ENCODE assay signal across 20 cellular contexts in genomic region chr1:198494658-198495103, GRCh38. TPM values are rescaled to one million over a fixed set of nuclear protein-coding genes. Genes with fewer than 3 reads are reported as not detected.
DNase-seq lines count a peak whose midpoint lies in the region; ATAC-seq, FAIRE-seq and TF ChIP-seq lines count a peak whose summit lies in the region.
"Had no signal": no experiment of that assay in that cellular context is flagged by ENCODE, and none has a peak within 500 bp of the region (broad histone marks: within the 10 kb centered on the region; RNA-seq: fewer than 3 reads in every experiment).

No MANE protein-coding gene starts in this region.

- TF ChIP-seq CTCF in DND-41 (IDR thresholded peaks at IDR 0.05; ENCODE audit: borderline replicate concordance, extremely low read depth, low read length, poor library complexity, severe bottlenecking) (no peak), IMR-90 (conservative IDR thresholded peaks at IDR 0.05; ENCODE audit: low read depth, low read length) (no peak), kidney (IDR thresholded peaks at IDR 0.05; ENCODE audit: borderline replicate concordance, extremely low read depth, insufficient read depth) (no peak), mammary epithelial cell (conservative IDR thresholded peaks at IDR 0.05 in 1 of 2, IDR thresholded peaks at IDR 0.05 in 1 of 2; ENCODE audit: extremely low read depth in 1 of 2, insufficient read depth in 1 of 2, low read depth in 1 of 2, low read length in 2 of 2) (no peak)

- TF ChIP-seq RAD21 in IMR-90 (IDR thresholded peaks at IDR 0.05; ENCODE audit: low read length), result no peak

- no peaks in the 10 kb centered on the region for H3K36me3 Mint-ChIP-seq in stimulated activated effector memory CD8-positive, alpha-beta T cell treated with anti-CD3 and anti-CD28 coated beads, Interleukin-12 subunit alpha, Interleukin-12 subunit beta, amount 100 ng/mL, for 72 hours
- H3K36me3 Mint-ChIP-seq: CD4-positive, alpha-beta memory T cell had no signal

- H2AK9ac ChIP-seq in IMR-90 (replicated peaks; ENCODE audit: low read depth, low read length, poor library complexity), result peak overlapping the region; percentile 47

- no peak overlapping the region for H4K12ac ChIP-seq in trophoblast cell (ENCODE audit: low read depth, low read length)

- H3K18ac ChIP-seq in IMR-90 (ENCODE audit: low read depth, low read length) (peak overlapping the region; percentile 69), trophoblast cell (ENCODE audit: low read length) (no peak overlapping the region)

- BruUV-seq in IMR-90 (replicated peaks; lab: Mats Ljungman, UMichigan) (no TSS peak), mammary epithelial cell (replicated peaks; lab: Mats Ljungman, UMichigan) (no TSS peak)

- FAIRE-seq in kidney (lab: Jason Lieb, UNC), result no peak
- FAIRE-seq in HTR-8/SVneo (lab: Jason Lieb, UNC), result no peak
- FAIRE-seq: A204.1, G401.6, GM12891 had no signal

- no peak overlapping the region for H3K4me2 ChIP-seq in DND-41 (ENCODE audit: insufficient read depth, low read length)
- no peak overlapping the region for H3K4me2 ChIP-seq in IMR-90 (ENCODE audit: low read depth, low read length)
- H3K4me2 ChIP-seq in trophoblast cell (ENCODE audit: low read length), result no peak overlapping the region
- no peak overlapping the region for H3K4me2 ChIP-seq in mammary epithelial cell (ENCODE audit: insufficient read depth, low read depth, low read length)

- H3K9ac ChIP-seq in DND-41 (ENCODE audit: low read depth, low read length), result no peak overlapping the region
- no peak overlapping the region for H3K9ac ChIP-seq in IMR-90 (ENCODE audit: low read depth, low read length)
- no peak overlapping the region for H3K9ac ChIP-seq in kidney (ENCODE audit: low read length in 2 of 2)
- H3K9ac ChIP-seq in trophoblast cell (ENCODE audit: low read length), result no peak overlapping the region
- H3K9ac ChIP-seq in mammary epithelial cell (ENCODE audit: insufficient read depth, low read length), result no peak overlapping the region

- POLR2A ChIA-PET in IMR-90 (lab: Charles Lee; ENCODE audit: unreplicated experiment), result no interaction called here

- H2BK120ac ChIP-seq in IMR-90 (ENCODE audit: low read depth, low read length), result peak overlapping the region; percentile 99
- H2BK120ac ChIP-seq in trophoblast cell (ENCODE audit: insufficient read depth, low read length, poor library complexity), result no peak overlapping the region

- no peak overlapping the region for H3K4me3 Mint-ChIP-seq in stimulated activated effector memory CD8-positive, alpha-beta T cell treated with anti-CD3 and anti-CD28 coated beads, Interleukin-12 subunit alpha, Interleukin-12 subunit beta, amount 100 ng/mL, for 72 hours
- H3K4me3 Mint-ChIP-seq: CD4-positive, alpha-beta memory T cell had no signal

- H3K79me1 ChIP-seq in IMR-90 (ENCODE audit: low read depth in 1 of 2, low read length in 2 of 2) (no peaks in the 10 kb centered on the region; a peak in 2 of 4 replicates), trophoblast cell (ENCODE audit: low read length) (no peaks in the 10 kb centered on the region)

- H3K4me1 Mint-ChIP-seq in stimulated activated effector memory CD8-positive, alpha-beta T cell treated with anti-CD3 and anti-CD28 coated beads, Interleukin-12 subunit alpha, Interleukin-12 subunit beta, amount 100 ng/mL, for 72 hours, result peaks cover 10% of the 10 kb centered on the region

- H3K36me3 ChIP-seq in DND-41 (ENCODE audit: insufficient read depth, low read length) (no peaks in the 10 kb centered on the region), IMR-90 (ENCODE audit: control insufficient read depth, insufficient read depth, low read length) (no peaks in the 10 kb centered on the region), kidney (ENCODE audit: control insufficient read depth in 1 of 2, insufficient read depth in 2 of 2, low read length in 2 of 2) (no peaks in the 10 kb centered on the region), trophoblast cell (ENCODE audit: control insufficient read depth in 1 of 2, insufficient read depth in 2 of 2, low read length in 2 of 2) (no peaks in the 10 kb centered on the region), mammary epithelial cell (ENCODE audit: insufficient read depth, low read length) (no peaks in the 10 kb centered on the region)
- H3K36me3 ChIP-seq: BE2C had no signal

- H3K9me3 Mint-ChIP-seq in stimulated activated effector memory CD8-positive, alpha-beta T cell treated with anti-CD3 and anti-CD28 coated beads, Interleukin-12 subunit alpha, Interleukin-12 subunit beta, amount 100 ng/mL, for 72 hours, result no peaks in the 10 kb centered on the region

- H3K9me1 ChIP-seq in IMR-90 (ENCODE audit: insufficient read depth, low read length), result peaks cover 34% of the 10 kb centered on the region

- H2AK5ac ChIP-seq in IMR-90 (ENCODE audit: low read depth, low read length) (peak overlapping the region; percentile 95), trophoblast cell (ENCODE audit: low read length) (no peak overlapping the region)

- H4K8ac ChIP-seq in IMR-90 (ENCODE audit: low read depth in 2 of 2, low read length in 2 of 2) (peak overlapping the region; percentile 48 to 86; a peak in 2 of 4 replicates), trophoblast cell (ENCODE audit: low read depth, low read length) (no peak overlapping the region)

- H3K27ac ChIP-seq in DND-41 (ENCODE audit: low read length), result no peak overlapping the region
- peak overlapping the region; percentile 26; the same call in 1 of the 2 replicates for H3K27ac ChIP-seq in IMR-90 (ENCODE audit: insufficient read depth, low read length)
- no peak overlapping the region for H3K27ac ChIP-seq in kidney (ENCODE audit: low read depth in 2 of 2, low read length in 2 of 2)
- H3K27ac ChIP-seq in trophoblast cell (ENCODE audit: low read depth, low read length), result no peak overlapping the region
- no peak overlapping the region for H3K27ac ChIP-seq in mammary epithelial cell (ENCODE audit: insufficient read depth, low read depth, low read length)
- H3K27ac ChIP-seq: C4-2B, HL-60 had no signal

- no peak overlapping the region for H3K23ac ChIP-seq in IMR-90 (ENCODE audit: low read depth, low read length)
- H3K23ac ChIP-seq in trophoblast cell (ENCODE audit: low read length), result no peak overlapping the region

- H3K4me3 ChIP-seq in DND-41 (ENCODE audit: low read depth in 1 of 2, low read length in 2 of 2), result no peak overlapping the region
- H3K4me3 ChIP-seq in IMR-90 (ENCODE audit: insufficient read depth, low read depth, low read length), result no peak overlapping the region
- no peak overlapping the region for H3K4me3 ChIP-seq in kidney (ENCODE audit: low read length in 2 of 2)
- peak overlapping the region; percentile 36 for H3K4me3 ChIP-seq in trophoblast cell (ENCODE audit: low read depth, low read length)
- H3K4me3 ChIP-seq in mammary epithelial cell (replicated peaks in 1 of 3; ENCODE audit: insufficient read depth in 1 of 3, low read depth in 2 of 3, low read length in 3 of 3), result no peak overlapping the region

- 94% methylated on average over 3 of the region's 13 CpGs; no CpG with 5 or more reads in 1 of the 2 experiments for WGBS in IMR-90 (ENCODE audit: extremely low coverage in 2 of 2, insufficient read length in 1 of 2), 2 experiments
- no CpG with 5 or more reads among the region's 13 CpGs for WGBS in trophoblast cell (ENCODE audit: extremely low coverage, insufficient coverage, insufficient read length)
- 83% methylated on average over 2 of the region's 13 CpGs for WGBS in mammary epithelial cell (ENCODE audit: low coverage, missing lambda C conversion rate)

- H4K5ac ChIP-seq in IMR-90 (ENCODE audit: low read depth, low read length), result peak overlapping the region; percentile 97

- CTCF ChIA-PET in IMR-90 (lab: Yijun Ruan, JAX), result no interaction called here
- CTCF ChIA-PET in mammary epithelial cell (lab: Charles Lee; ENCODE audit: low non-redundant PET), result no interaction called here

- intact Hi-C loops in IMR-90 (cut with micrococcal nuclease) (no loop called here), kidney (cut with DNase I) (no loop called here), mammary epithelial cell (cut with micrococcal nuclease) (no loop called here)

- no peak overlapping the region for H2BK12ac ChIP-seq in trophoblast cell (ENCODE audit: low read length)

- H3K27ac Mint-ChIP-seq in stimulated activated effector memory CD8-positive, alpha-beta T cell treated with anti-CD3 and anti-CD28 coated beads, Interleukin-12 subunit alpha, Interleukin-12 subunit beta, amount 100 ng/mL, for 72 hours, result no peak overlapping the region
- H3K27ac Mint-ChIP-seq: CD4-positive, alpha-beta memory T cell had no signal

- H3K9me3 ChIP-seq in DND-41 (ENCODE audit: insufficient read depth, low read length, severe bottlenecking) (no peaks in the 10 kb centered on the region), IMR-90 (ENCODE audit: control insufficient read depth, insufficient read depth, low read length) (no peaks in the 10 kb centered on the region), kidney (ENCODE audit: control insufficient read depth in 1 of 2, low read length in 2 of 2) (no peaks in the 10 kb centered on the region), trophoblast cell (ENCODE audit: insufficient read depth, low read depth, low read length) (peaks cover 5% of the 10 kb centered on the region), mammary epithelial cell (replicated peaks; ENCODE audit: insufficient read depth, low read length) (no peaks in the 10 kb centered on the region)
- H3K9me3 ChIP-seq: BE2C had no signal

- H2BK15ac ChIP-seq in IMR-90 (ENCODE audit: low read depth, low read length), result peak overlapping the region; percentile 95; the same call in 2 of the 3 replicates

- peak overlapping the region; percentile 100 for H2BK5ac ChIP-seq in IMR-90 (ENCODE audit: low read depth, low read length, poor library complexity, severe bottlenecking)
- no peak overlapping the region for H2BK5ac ChIP-seq in trophoblast cell (ENCODE audit: low read depth, low read length, poor library complexity)

- H3K4ac ChIP-seq in IMR-90 (ENCODE audit: low read depth, low read length) (peak overlapping the region; percentile 90), trophoblast cell (ENCODE audit: low read depth, low read length) (no peak overlapping the region)

- dilution Hi-C loops in IMR-90 (cut with HindIII; ENCODE audit: low sequenced_read_pairs, unreplicated experiment) (no loop called here), mammary epithelial cell (cut with HindIII; ENCODE audit: low sequenced_read_pairs) (no loop called here)

- H4K20me1 ChIP-seq in DND-41 (ENCODE audit: insufficient read depth, low read length) (no peaks in the 10 kb centered on the region), IMR-90 (ENCODE audit: insufficient read depth, low read length) (no peaks in the 10 kb centered on the region), mammary epithelial cell (ENCODE audit: insufficient read depth, low read length) (no peaks in the 10 kb centered on the region)

- TF ChIP-seq POLR2A in IMR-90 (IDR thresholded peaks at IDR 0.05; ENCODE audit: low read depth, low read length), result no peak

- peak overlapping the region; percentile 99 for H2BK20ac ChIP-seq in IMR-90 (ENCODE audit: low read depth, low read length)

- H2AFZ ChIP-seq in DND-41 (ENCODE audit: low read depth, low read length) (0 out of 2 replicates have a peak overlapping the region, but pooled peaks have one; percentile 3), IMR-90 (replicated peaks; ENCODE audit: low read length, poor library complexity) (peak overlapping the region; percentile 33), trophoblast cell (ENCODE audit: insufficient read depth, low read length, poor library complexity) (no peak overlapping the region), mammary epithelial cell (ENCODE audit: low read depth, low read length) (no peak overlapping the region)

- H3K79me2 ChIP-seq in DND-41 (ENCODE audit: insufficient read depth, low read length), result no peaks in the 10 kb centered on the region
- H3K79me2 ChIP-seq in trophoblast cell (ENCODE audit: control insufficient read depth, insufficient read depth, low read length, poor library complexity), result no peaks in the 10 kb centered on the region
- no peaks in the 10 kb centered on the region for H3K79me2 ChIP-seq in mammary epithelial cell (ENCODE audit: insufficient read depth, low read length)

- H3K27me3 ChIP-seq in DND-41 (ENCODE audit: insufficient read depth, low read length, poor library complexity) (no peaks in the 10 kb centered on the region), IMR-90 (ENCODE audit: control insufficient read depth, insufficient read depth, low read length) (no peaks in the 10 kb centered on the region), trophoblast cell (ENCODE audit: insufficient read depth, low read length) (no peaks in the 10 kb centered on the region), mammary epithelial cell (ENCODE audit: insufficient read depth, low read length) (no peaks in the 10 kb centered on the region)
- H3K27me3 ChIP-seq: BE2C had no signal

- ATAC-seq in DND-41 (ENCODE audit: insufficient read depth, low read depth) (no peak), IMR-90 (ENCODE audit: low read depth) (no peak)
- ATAC-seq in stimulated activated effector memory CD8-positive, alpha-beta T cell treated with anti-CD3 and anti-CD28 coated beads, Interleukin-12 subunit alpha, Interleukin-12 subunit beta, amount 100 ng/mL, for 72 hours, result no peak

- in situ Hi-C loops in IMR-90 (cut with MboI; ENCODE audit: low sequenced_read_pairs) (no loop called here), mammary epithelial cell (cut with MboI; ENCODE audit: low sequenced_read_pairs in 2 of 2) (no loop called here)

- H3K4me1 ChIP-seq in DND-41 (ENCODE audit: insufficient read depth, low read length) (no peaks in the 10 kb centered on the region), IMR-90 (ENCODE audit: control insufficient read depth, insufficient read depth, low read length) (peaks cover 31% of the 10 kb centered on the region), kidney (ENCODE audit: control insufficient read depth in 1 of 2, insufficient read depth in 1 of 2, low read depth in 1 of 2, low read length in 2 of 2) (no peaks in the 10 kb centered on the region), trophoblast cell (ENCODE audit: control insufficient read depth in 1 of 2, insufficient read depth in 2 of 2, low read length in 2 of 2) (no peaks in the 10 kb centered on the region), mammary epithelial cell (ENCODE audit: insufficient read depth, low read length) (peaks cover 22% of the 10 kb centered on the region)
- H3K4me1 ChIP-seq: BE2C had no signal

- peak overlapping the region; percentile 90; the same call in 1 of the 2 replicates for H3K14ac ChIP-seq in IMR-90 (replicated peaks; ENCODE audit: low read depth, low read length)
- no peak overlapping the region for H3K14ac ChIP-seq in trophoblast cell (ENCODE audit: low read length)

- H4K91ac ChIP-seq in IMR-90 (ENCODE audit: insufficient read depth, low read depth, low read length) (peak overlapping the region; percentile 98), trophoblast cell (ENCODE audit: low read depth, low read length) (no peak overlapping the region)

- DNase-seq in DND-41 (no peak), IMR-90 (no peak), kidney (peak; percentile 69), trophoblast cell (no peak), HTR-8/SVneo (ENCODE audit: insufficient read length, low spot score) (no peak), Kasumi-1 (lab: John Stamatoyannopoulos, UW) (no peak), mammary epithelial cell (no peak)
- no peak for DNase-seq in stimulated activated effector memory CD8-positive, alpha-beta T cell treated with anti-CD3 and anti-CD28 coated beads, Interleukin-12 subunit alpha, Interleukin-12 subunit beta, amount 100 ng/mL, for 72 hours (ENCODE audit: low spot score in 2 of 2)
- DNase-seq: BE2C; CD4-positive, alpha-beta memory T cell; DMS79; EL; HCEC 1CT had no signal

- H3K56ac ChIP-seq in IMR-90 (ENCODE audit: extremely low read depth, insufficient read depth, low read length), result no peak overlapping the region

RNA-seq across cellular contexts. Expression of gene ATP6V1G3, which starts 45.8 kb away (rescaled TPM):
- not detected in 2 replicates for total RNA-seq in IMR-90 (2012; rRNA removed)
- not detected in 2 replicates for polyA plus RNA-seq in IMR-90 (2012; rRNA removed)
- not detected in 2 replicates for polyA plus RNA-seq in IMR-90 (2012; cell fraction: cytosol; rRNA removed)
- not detected in 2 replicates for polyA plus RNA-seq in IMR-90 (2012; cell fraction: nucleus; rRNA removed; ENCODE audit: low replicate concordance)
- total RNA-seq in kidney, result 1.9 TPM
- polyA plus RNA-seq in kidney (ENCODE audit: insufficient read depth, low read depth, low replicate concordance), result 102 TPM
- not detected in 2 replicates for polyA plus RNA-seq in trophoblast cell (2013)
- not detected for total RNA-seq in mammary epithelial cell
- polyA plus RNA-seq in mammary epithelial cell, result not detected
- polyA minus RNA-seq in mammary epithelial cell, result not detected
- total RNA-seq: CD4-positive, alpha-beta memory T cell; H4 had no signal
- polyA plus RNA-seq: AG04450; CD4-positive, alpha-beta memory T cell had no signal

Comparison
In these comparisons a context has a peak if more than half of its experiments do, and no peak if none do; other contexts are left out.
1. H2AFZ ChIP-seq: peak in DND-41 (single experiment) and IMR-90 (single experiment); none in trophoblast cell (single experiment) and mammary epithelial cell (single experiment).